ENCODE assay signal across 8 cellular contexts in the genomic region with DNA sequence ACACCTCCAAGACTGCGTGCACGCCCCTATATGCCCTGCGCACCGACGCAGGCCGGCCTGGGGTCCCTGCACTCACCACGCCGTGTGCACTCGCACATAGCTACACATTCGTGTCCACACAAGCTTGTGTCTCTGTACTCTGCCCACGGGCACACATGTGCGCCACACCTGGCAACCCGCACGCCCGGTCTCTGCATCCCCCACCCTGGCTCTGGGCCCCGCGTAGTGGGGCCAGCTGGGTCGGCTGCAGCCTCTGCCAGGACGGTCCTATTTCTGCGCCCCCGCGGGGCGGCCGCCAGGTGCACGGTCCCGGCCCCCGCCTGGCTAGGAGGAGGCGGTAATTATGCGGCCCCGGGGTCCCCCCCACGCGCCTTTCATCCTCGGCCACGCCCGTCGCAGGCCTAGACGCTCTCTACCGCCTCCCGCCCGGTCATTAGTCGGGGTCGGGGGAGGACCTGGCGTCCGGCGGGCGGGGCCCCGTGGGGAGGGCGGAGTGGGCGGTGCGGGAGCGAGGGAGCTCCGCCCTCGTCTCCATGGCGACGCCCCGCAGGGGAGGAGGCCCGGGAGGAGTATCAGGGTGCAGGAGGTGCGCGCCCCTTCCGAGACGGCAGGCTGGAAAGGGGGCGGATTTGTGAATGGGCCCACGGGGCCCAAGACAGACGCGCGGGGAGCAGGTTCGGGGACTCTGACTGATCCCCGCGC. TPM values are rescaled to one million over a fixed set of nuclear protein-coding genes. Genes with fewer than 3 reads are reported as not detected.
DNase-seq lines count a peak whose midpoint lies in the region; ATAC-seq and TF ChIP-seq lines count a peak whose summit lies in the region.

No MANE protein-coding gene starts in this region.

- peaks cover 5 to 66% of the 10 kb centered on the region in 2 experiments; a peak in 3 of 4 replicates for H3K79me1 ChIP-seq in IMR-90 (ENCODE audit: low read depth in 1 of 2, low read length in 2 of 2)

- H2AK5ac ChIP-seq in IMR-90 (ENCODE audit: low read depth, low read length): peak overlapping the region; percentile 99

- H4K20me1 ChIP-seq in IMR-90 (ENCODE audit: insufficient read depth, low read length): peaks cover 32% of the 10 kb centered on the region

- intact Hi-C loops in IMR-90 (cut with micrococcal nuclease): loop anchor here (1.0 to 2.0 kb wide), 4 partner anchors 13 to 45 kb away; a partner anchor contains a TSS
- intact Hi-C loops in activated naive CD4-positive, alpha-beta T cell treated with anti-CD3 and anti-CD28 coated beads for 36 hours (cut with micrococcal nuclease): loop anchor here (1.0 to 5.0 kb wide), 2 partner anchors 22 to 604 kb away; a partner anchor contains a TSS
- intact Hi-C loops in transverse colon (cut with DNase I; ENCODE audit: low total_unique reads): no loop called here

- H3K27ac ChIP-seq in IMR-90 (ENCODE audit: insufficient read depth, low read length) (peak overlapping the region; percentile 93), SJCRH30 (peak overlapping the region; percentile 23; the same call in 1 of the 2 replicates), transverse colon (peak overlapping the region; percentile 98 to 100 (median 98))

- peaks cover 54% of the 10 kb centered on the region for H3K4me1 ChIP-seq in IMR-90 (ENCODE audit: control insufficient read depth, insufficient read depth, low read length)
- H3K4me1 ChIP-seq in SJCRH30: peaks cover 38% of the 10 kb centered on the region
- H3K4me1 ChIP-seq in transverse colon: peaks cover 59 to 80% (median 74%) of the 10 kb centered on the region in 4 donors

- in situ Hi-C loops in IMR-90 (cut with MboI; ENCODE audit: low sequenced_read_pairs): no loop called here
- in situ Hi-C loops in transverse colon (cut with MboI; ENCODE audit: low pct_ligation_motif_present in 1 of 4, low pct_unique_long_range_greater_than_20kb in 1 of 4, low sequenced_read_pairs in 3 of 4): no loop called here

- peak overlapping the region; percentile 92 for H2BK20ac ChIP-seq in IMR-90 (ENCODE audit: low read depth, low read length)

- H3K4ac ChIP-seq in IMR-90 (ENCODE audit: low read depth, low read length): peak overlapping the region; percentile 99

- TF ChIP-seq POLR2A in IMR-90 (IDR thresholded peaks at IDR 0.05; ENCODE audit: low read depth, low read length) (peak; percentile 14; the same call in 1 of the 2 replicates), transverse colon (IDR thresholded peaks at IDR 0.05) (peak; percentile 36)

- H3K4me3 ChIP-seq in IMR-90 (ENCODE audit: insufficient read depth, low read depth, low read length): peak overlapping the region; percentile 61
- peak overlapping the region; percentile 56 for H3K4me3 ChIP-seq in SJCRH30
- H3K4me3 ChIP-seq in transverse colon: peak overlapping the region; percentile 32 to 62 (median 49)

- peak overlapping the region; percentile 93 for H3K14ac ChIP-seq in IMR-90 (replicated peaks; ENCODE audit: low read depth, low read length)

- H3K9me1 ChIP-seq in IMR-90 (ENCODE audit: insufficient read depth, low read length): peaks cover 11% of the 10 kb centered on the region

- H3K36me3 ChIP-seq in IMR-90 (ENCODE audit: control insufficient read depth, insufficient read depth, low read length): peaks cover 6% of the 10 kb centered on the region
- peaks cover 11% of the 10 kb centered on the region for H3K36me3 ChIP-seq in SJCRH30
- no peaks in the 10 kb centered on the region for H3K36me3 ChIP-seq in transverse colon

- H3K4me1 Mint-ChIP-seq in activated naive CD4-positive, alpha-beta T cell treated with anti-CD3 and anti-CD28 coated beads for 36 hours (ENCODE audit: low read depth): peaks cover 56% of the 10 kb centered on the region

- POLR2A ChIA-PET in IMR-90 (lab: Charles Lee; ENCODE audit: unreplicated experiment): interaction anchor here (0.6 to 1.8 kb wide), 8 partner anchors 9 to 175 kb away, joined by 3 to 24 read pairs (median 6); a partner anchor contains a TSS

- peak overlapping the region; percentile 63 for H3K9ac ChIP-seq in IMR-90 (ENCODE audit: low read depth, low read length)

- no peaks in the 10 kb centered on the region for H3K9me3 Mint-ChIP-seq in activated naive CD4-positive, alpha-beta T cell treated with anti-CD3 and anti-CD28 coated beads for 36 hours

- whole genome bisulfite sequencing in IMR-90 (ENCODE audit: extremely low coverage in 2 of 2, insufficient read length in 1 of 2), 2 experiments: 2% methylated on average over 21 of the region's 69 CpGs; no CpG with 5 or more reads in 1 of the 2 experiments
- WGBS in transverse colon (ENCODE audit: low coverage in 1 of 2), 2 donors: 2% methylated on average over 49 of the region's 69 CpGs; no CpG with 5 or more reads in 1 of the 2 donors

- H3K4me2 ChIP-seq in IMR-90 (ENCODE audit: low read depth, low read length): peak overlapping the region; percentile 87

- no peaks in the 10 kb centered on the region for H3K9me3 ChIP-seq in IMR-90 (ENCODE audit: control insufficient read depth, insufficient read depth, low read length)
- no peaks in the 10 kb centered on the region for H3K9me3 ChIP-seq in SJCRH30 (replicated peaks)
- H3K9me3 ChIP-seq in transverse colon: no peaks in the 10 kb centered on the region

- H3K18ac ChIP-seq in IMR-90 (ENCODE audit: low read depth, low read length): peak overlapping the region; percentile 83

- TF ChIP-seq CTCF in IMR-90 (conservative IDR thresholded peaks at IDR 0.05; ENCODE audit: low read depth, low read length) (no peak), transverse colon (IDR thresholded peaks at IDR 0.05) (peak in 1 of 5 experiments; percentile 10)

- DNase-seq in CD1c-positive myeloid dendritic cell (ENCODE audit: extremely low spot score): peak; percentile 95
- peak; percentile 78 for DNase-seq in IMR-90
- DNase-seq in SJCRH30: peak; percentile 83 to 86
- DNase-seq in activated naive CD4-positive, alpha-beta T cell treated with anti-CD3 and anti-CD28 coated beads for 36 hours: peak; percentile 81
- peak; percentile 86 for DNase-seq in germinal center (ENCODE audit: low spot score)
- DNase-seq in nucleus accumbens (lab: John Stamatoyannopoulos, UW): peak in 47 of 56 donors; percentile 27 to 85 (median 62)
- DNase-seq in transverse colon: peak; percentile 95

- peak overlapping the region; percentile 21 for H3K4me3 Mint-ChIP-seq in activated naive CD4-positive, alpha-beta T cell treated with anti-CD3 and anti-CD28 coated beads for 36 hours

- dilution Hi-C loops in IMR-90 (cut with HindIII; ENCODE audit: low sequenced_read_pairs, unreplicated experiment): no loop called here

- no peaks in the 10 kb centered on the region for H3K27me3 ChIP-seq in IMR-90 (ENCODE audit: control insufficient read depth, insufficient read depth, low read length)
- H3K27me3 ChIP-seq in SJCRH30: no peaks in the 10 kb centered on the region
- no peaks in the 10 kb centered on the region for H3K27me3 ChIP-seq in transverse colon

- peak overlapping the region; percentile 90 for H2AFZ ChIP-seq in IMR-90 (replicated peaks; ENCODE audit: low read length, poor library complexity)

- peak overlapping the region; percentile 99 for H2BK5ac ChIP-seq in IMR-90 (ENCODE audit: low read depth, low read length, poor library complexity, severe bottlenecking)

- CTCF ChIA-PET in IMR-90 (lab: Yijun Ruan, JAX): interaction anchor here (0.5 to 3.5 kb wide), 7 partner anchors 11 to 621 kb away, joined by 3 to 64 read pairs (median 4); a partner anchor contains a TSS
- CTCF ChIA-PET in activated naive CD4-positive, alpha-beta T cell treated with anti-CD3 and anti-CD28 coated beads for 36 hours (lab: Charles Lee): interaction anchor here (0.7 to 11.1 kb wide), 10 partner anchors 9 to 91 kb away, joined by 3 to 233 read pairs (median 4); a partner anchor contains a TSS

- peak overlapping the region; percentile 89 to 96 for H4K8ac ChIP-seq in IMR-90 (ENCODE audit: low read depth in 2 of 2, low read length in 2 of 2)

- peak overlapping the region; percentile 86 for H3K56ac ChIP-seq in IMR-90 (ENCODE audit: extremely low read depth, insufficient read depth, low read length)

- H3K36me3 Mint-ChIP-seq in activated naive CD4-positive, alpha-beta T cell treated with anti-CD3 and anti-CD28 coated beads for 36 hours (ENCODE audit: low read depth): peaks cover 20% of the 10 kb centered on the region

- H3K27me3 Mint-ChIP-seq in activated naive CD4-positive, alpha-beta T cell treated with anti-CD3 and anti-CD28 coated beads for 36 hours (ENCODE audit: low read depth): no peaks in the 10 kb centered on the region

- ATAC-seq in GM19438 (IDR thresholded peaks at IDR 0.05; ENCODE audit: low read depth, unreplicated experiment): peak; percentile 20
- peak; percentile 49 for ATAC-seq in IMR-90 (ENCODE audit: low read depth)

- H2BK15ac ChIP-seq in IMR-90 (ENCODE audit: low read depth, low read length): peak overlapping the region; percentile 90; the same call in 1 of the 3 replicates

- H2BK120ac ChIP-seq in IMR-90 (ENCODE audit: low read depth, low read length): peak overlapping the region; percentile 81

- TF ChIP-seq RAD21 in IMR-90 (IDR thresholded peaks at IDR 0.05; ENCODE audit: low read length): no peak

- H4K91ac ChIP-seq in IMR-90 (ENCODE audit: insufficient read depth, low read depth, low read length): peak overlapping the region; percentile 98

- H3K27ac Mint-ChIP-seq in activated naive CD4-positive, alpha-beta T cell treated with anti-CD3 and anti-CD28 coated beads for 36 hours: no peak overlapping the region

- peak overlapping the region; percentile 98 for H2AK9ac ChIP-seq in IMR-90 (replicated peaks; ENCODE audit: low read depth, low read length, poor library complexity)

- peak overlapping the region; percentile 79 for H4K5ac ChIP-seq in IMR-90 (ENCODE audit: low read depth, low read length)

- no peak for TF ChIP-seq EP300 in transverse colon (IDR thresholded peaks at IDR 0.05; ENCODE audit: low read depth)

- no TSS peak for BruUV-seq in IMR-90 (replicated peaks; lab: Mats Ljungman, UMichigan)

- H3K23ac ChIP-seq in IMR-90 (ENCODE audit: low read depth, low read length): peak overlapping the region; percentile 93

RNA-seq across cellular contexts. Expression of a gene that starts 2.9 kb away (rescaled TPM):
- 226 and 299 TPM in 2 replicates for total RNA-seq in IMR-90 (2012; rRNA removed)
- 405 and 542 TPM in 2 replicates for polyA plus RNA-seq in IMR-90 (2012; rRNA removed)
- polyA plus RNA-seq in IMR-90 (2012; cell fraction: cytosol; rRNA removed): 562 and 617 TPM in 2 replicates
- polyA plus RNA-seq in IMR-90 (2012; cell fraction: nucleus; rRNA removed; ENCODE audit: low replicate concordance): 2,129 and 2,924 TPM in 2 replicates
- total RNA-seq in SJCRH30 (2014; rRNA removed; shearing (Covaris generic)): 159 and 181 TPM in 2 replicates
- total RNA-seq in activated naive CD4-positive, alpha-beta T cell treated with anti-CD3 and anti-CD28 coated beads for 36 hours: 100 to 1,000 TPM; 167 to 183 TPM
- 100 to 1,000 TPM; 431 to 488 (median 460) TPM for total RNA-seq in transverse colon

RNA-seq across cellular contexts. Expression of a gene that starts 9.1 kb away (rescaled TPM):
- total RNA-seq in IMR-90 (2012; rRNA removed) (7.5 and 10.6 TPM in 2 replicates), transverse colon (100 to 1,000 TPM in 2 of 4 donors, 10 to 100 TPM in 2; 72.5 to 116 (median 99.0) TPM)
- polyA plus RNA-seq in IMR-90 (2012; rRNA removed): 61.8 and 93.4 TPM in 2 replicates
- 94.9 and 135 TPM in 2 replicates for polyA plus RNA-seq in IMR-90 (2012; cell fraction: cytosol; rRNA removed)
- polyA plus RNA-seq in IMR-90 (2012; cell fraction: nucleus; rRNA removed; ENCODE audit: low replicate concordance): 46.6 and 93.7 TPM in 2 replicates
- total RNA-seq in SJCRH30 (2014; rRNA removed; shearing (Covaris generic)): 22.3 and 25.1 TPM in 2 replicates
- 10 to 100 TPM; 62.8 to 65.3 TPM for total RNA-seq in activated naive CD4-positive, alpha-beta T cell treated with anti-CD3 and anti-CD28 coated beads for 36 hours

RNA-seq across cellular contexts. Expression of a gene that starts 17.9 kb away (rescaled TPM):
- total RNA-seq in IMR-90 (2012; rRNA removed) (2.2 and 2.5 TPM in 2 replicates), transverse colon (100 to 1,000 TPM in 3 of 4 donors, 10 to 100 TPM in 1; 89.4 to 379 (median 116) TPM)
- polyA plus RNA-seq in IMR-90 (2012; rRNA removed): 24.1 and 26.0 TPM in 2 replicates
- 39.2 and 47.7 TPM in 2 replicates for polyA plus RNA-seq in IMR-90 (2012; cell fraction: cytosol; rRNA removed)
- 97.0 and 144 TPM in 2 replicates for polyA plus RNA-seq in IMR-90 (2012; cell fraction: nucleus; rRNA removed; ENCODE audit: low replicate concordance)
- total RNA-seq in SJCRH30 (2014; rRNA removed; shearing (Covaris generic)): 9.1 TPM in 2 replicates
- 10 to 100 TPM; 50.1 to 52.9 TPM for total RNA-seq in activated naive CD4-positive, alpha-beta T cell treated with anti-CD3 and anti-CD28 coated beads for 36 hours

RNA-seq across cellular contexts. Expression of a gene that starts 19.4 kb away (rescaled TPM):
- not detected in 2 replicates for total RNA-seq in IMR-90 (2012; rRNA removed)
- not detected in 2 replicates for polyA plus RNA-seq in IMR-90 (2012; rRNA removed)
- polyA plus RNA-seq in IMR-90 (2012; cell fraction: cytosol; rRNA removed): 0.10 TPM in 1 of 2 replicates, not detected in the other
- 0.07 TPM in 1 of 2 replicates, not detected in the other for polyA plus RNA-seq in IMR-90 (2012; cell fraction: nucleus; rRNA removed; ENCODE audit: low replicate concordance)
- 1.0 and 2.8 TPM in 2 replicates for total RNA-seq in SJCRH30 (2014; rRNA removed; shearing (Covaris generic))
- not detected for total RNA-seq in activated naive CD4-positive, alpha-beta T cell treated with anti-CD3 and anti-CD28 coated beads for 36 hours
- total RNA-seq in transverse colon: 100 to 1,000 TPM in 1 of 4 donors, 10 to 100 TPM in 3; 30.5 to 112 (median 40.6) TPM

RNA-seq across cellular contexts. Expression of a gene that starts 24.7 kb away (rescaled TPM):
- 7.3 and 13.6 TPM in 2 replicates for total RNA-seq in IMR-90 (2012; rRNA removed)
- 140 and 189 TPM in 2 replicates for polyA plus RNA-seq in IMR-90 (2012; rRNA removed)
- 348 and 386 TPM in 2 replicates for polyA plus RNA-seq in IMR-90 (2012; cell fraction: cytosol; rRNA removed)
- polyA plus RNA-seq in IMR-90 (2012; cell fraction: nucleus; rRNA removed; ENCODE audit: low replicate concordance): 72.4 and 213 TPM in 2 replicates
- total RNA-seq in SJCRH30 (2014; rRNA removed; shearing (Covaris generic)): 25.5 and 32.2 TPM in 2 replicates
- 100 to 1,000 TPM; 153 TPM for total RNA-seq in activated naive CD4-positive, alpha-beta T cell treated with anti-CD3 and anti-CD28 coated beads for 36 hours
- 100 to 1,000 TPM; 157 to 650 (median 240) TPM for total RNA-seq in transverse colon

Comparison
In these comparisons a context has a peak if more than half of its experiments do, and no peak if none do; other contexts are left out.
1. Peak in every context shown above with its lines: DNase-seq, ATAC-seq, H3K4me3 ChIP-seq and H3K27ac ChIP-seq.
2. H3K27ac ChIP-seq: peak in every context shown above with its lines; median percentile 98 in transverse colon; 93 in IMR-90; 23 in SJCRH30.